In genomic region chr1:109802136-109802900, GRCh38 we compare ENCODE assay signal across 7 cellular contexts. TPM values are rescaled to one million over a fixed set of nuclear protein-coding genes. Genes with fewer than 3 reads are reported as not detected.
DNase-seq lines count a peak whose midpoint lies in the region; ATAC-seq and TF ChIP-seq lines count a peak whose summit lies in the region.

No MANE protein-coding gene starts in this region.

- no peak overlapping the region for H3K9ac ChIP-seq in smooth muscle cell (ENCODE audit: low read depth)

- H3K27ac ChIP-seq in upper lobe of left lung (peak overlapping the region in 3 of 4 donors; percentile 36 to 61 (median 59)), smooth muscle cell (ENCODE audit: low read depth) (no peak overlapping the region)

- no peaks in the 10 kb centered on the region for H3K79me2 ChIP-seq in smooth muscle cell (ENCODE audit: low read depth)

- H3F3A ChIP-seq in smooth muscle cell (ENCODE audit: low read depth): no peaks in the 10 kb centered on the region

- H3K36me3 Mint-ChIP-seq in activated CD4-positive, alpha-beta T cell treated with anti-CD3 and anti-CD28 coated beads, Interleukin-2, amount 10 ng/mL, durations not matched to agents 24 days and 14 days (ENCODE audit: low read depth): no peaks in the 10 kb centered on the region
- H3K36me3 Mint-ChIP-seq in activated naive CD8-positive, alpha-beta T cell treated with anti-CD3 and anti-CD28 coated beads, Interleukin-2, amount 10 ng/mL, durations not matched to agents 7 days and 5 days: peaks cover 5% of the 10 kb centered on the region
- H3K36me3 Mint-ChIP-seq in naive thymus-derived CD8-positive, alpha-beta T cell: no peaks in the 10 kb centered on the region

- H3K9me3 ChIP-seq in upper lobe of left lung: no peaks in the 10 kb centered on the region
- H3K9me3 ChIP-seq in smooth muscle cell (replicated peaks; ENCODE audit: low read depth): no peaks in the 10 kb centered on the region

- H3K4me3 ChIP-seq in upper lobe of left lung (no peak overlapping the region), smooth muscle cell (no peak overlapping the region)

- H3K4me3 Mint-ChIP-seq in activated CD4-positive, alpha-beta T cell treated with anti-CD3 and anti-CD28 coated beads, Interleukin-2, amount 10 ng/mL, durations not matched to agents 24 days and 14 days: peak overlapping the region; percentile 75
- peak overlapping the region; percentile 78 for H3K4me3 Mint-ChIP-seq in activated naive CD8-positive, alpha-beta T cell treated with anti-CD3 and anti-CD28 coated beads, Interleukin-2, amount 10 ng/mL, durations not matched to agents 7 days and 5 days
- H3K4me3 Mint-ChIP-seq in naive thymus-derived CD8-positive, alpha-beta T cell: peak overlapping the region; percentile 42 to 85 (median 70)

- peaks cover 75% of the 10 kb centered on the region for H3K4me1 Mint-ChIP-seq in activated CD4-positive, alpha-beta T cell treated with anti-CD3 and anti-CD28 coated beads, Interleukin-2, amount 10 ng/mL, durations not matched to agents 24 days and 14 days
- peaks cover 76% of the 10 kb centered on the region for H3K4me1 Mint-ChIP-seq in activated naive CD8-positive, alpha-beta T cell treated with anti-CD3 and anti-CD28 coated beads, Interleukin-2, amount 10 ng/mL, durations not matched to agents 7 days and 5 days
- H3K4me1 Mint-ChIP-seq in naive thymus-derived CD8-positive, alpha-beta T cell: peaks cover 26 to 80% (median 78%) of the 10 kb centered on the region in 4 donors

- H3K27ac Mint-ChIP-seq in activated CD4-positive, alpha-beta T cell treated with anti-CD3 and anti-CD28 coated beads, Interleukin-2, amount 10 ng/mL, durations not matched to agents 24 days and 14 days: peak overlapping the region; percentile 98
- H3K27ac Mint-ChIP-seq in activated naive CD8-positive, alpha-beta T cell treated with anti-CD3 and anti-CD28 coated beads, Interleukin-2, amount 10 ng/mL, durations not matched to agents 7 days and 5 days: peak overlapping the region; percentile 97
- H3K27ac Mint-ChIP-seq in naive thymus-derived CD8-positive, alpha-beta T cell: peak overlapping the region; percentile 29 to 93 (median 85)

- H2AFZ ChIP-seq in smooth muscle cell (ENCODE audit: low read depth): no peak overlapping the region

- peak; percentile 79 for ATAC-seq in activated naive CD8-positive, alpha-beta T cell treated with anti-CD3 and anti-CD28 coated beads, Interleukin-2, amount 10 ng/mL, durations not matched to agents 7 days and 5 days (ENCODE audit: low read depth)
- peak; percentile 87 to 88 for ATAC-seq in naive thymus-derived CD8-positive, alpha-beta T cell
- ATAC-seq in upper lobe of left lung (ENCODE audit: low FRiP score in 2 of 2) (peak in 1 of 2 donors; percentile 23), HG02623 (IDR thresholded peaks at IDR 0.05; ENCODE audit: unreplicated experiment) (no peak), GM18505 (IDR thresholded peaks at IDR 0.05; ENCODE audit: unreplicated experiment) (no peak)

- H3K4me2 ChIP-seq in smooth muscle cell: no peak overlapping the region

- no peaks in the 10 kb centered on the region for H3K27me3 Mint-ChIP-seq in activated CD4-positive, alpha-beta T cell treated with anti-CD3 and anti-CD28 coated beads, Interleukin-2, amount 10 ng/mL, durations not matched to agents 24 days and 14 days
- H3K27me3 Mint-ChIP-seq in activated naive CD8-positive, alpha-beta T cell treated with anti-CD3 and anti-CD28 coated beads, Interleukin-2, amount 10 ng/mL, durations not matched to agents 7 days and 5 days: no peaks in the 10 kb centered on the region
- no peaks in the 10 kb centered on the region for H3K27me3 Mint-ChIP-seq in naive thymus-derived CD8-positive, alpha-beta T cell

- no peaks in the 10 kb centered on the region for H3K27me3 ChIP-seq in upper lobe of left lung
- H3K27me3 ChIP-seq in smooth muscle cell (ENCODE audit: low read depth): no peaks in the 10 kb centered on the region

- peak; percentile 91 for DNase-seq in activated CD4-positive, alpha-beta T cell treated with anti-CD3 and anti-CD28 coated beads, Interleukin-2, amount 10 ng/mL, durations not matched to agents 24 days and 14 days
- DNase-seq in activated naive CD8-positive, alpha-beta T cell treated with anti-CD3 and anti-CD28 coated beads, Interleukin-2, amount 10 ng/mL, durations not matched to agents 7 days and 5 days: peak; percentile 74
- DNase-seq in naive thymus-derived CD8-positive, alpha-beta T cell: peak in 9 of 10 donors; percentile 19 to 84 (median 65)
- peak; percentile 20 to 47 for DNase-seq in upper lobe of left lung
- no peak for DNase-seq in smooth muscle cell (lab: John Stamatoyannopoulos, UW; ENCODE audit: unreplicated experiment)

- POLR2A ChIA-PET in activated naive CD8-positive, alpha-beta T cell treated with anti-CD3 and anti-CD28 coated beads, Interleukin-2, amount 10 ng/mL, durations not matched to agents 7 days and 5 days (lab: Charles Lee): interaction anchor here (0.7 to 3.9 kb wide), 10 partner anchors 10 to 254 kb away, joined by 3 to 61 read pairs (median 4); partner anchors contain the start of genes AHCYL1, CSF1 and GNAI3
- POLR2A ChIA-PET in naive thymus-derived CD8-positive, alpha-beta T cell (lab: Charles Lee): interaction anchor here (0.6 to 3.8 kb wide), 3 partner anchors 8 to 182 kb away, joined by 3 to 41 read pairs (median 3); partner anchors contain the start of gene AHCYL1

- H3K9me3 Mint-ChIP-seq in activated CD4-positive, alpha-beta T cell treated with anti-CD3 and anti-CD28 coated beads, Interleukin-2, amount 10 ng/mL, durations not matched to agents 24 days and 14 days: no peaks in the 10 kb centered on the region
- H3K9me3 Mint-ChIP-seq in activated naive CD8-positive, alpha-beta T cell treated with anti-CD3 and anti-CD28 coated beads, Interleukin-2, amount 10 ng/mL, durations not matched to agents 7 days and 5 days: no peaks in the 10 kb centered on the region
- H3K9me3 Mint-ChIP-seq in naive thymus-derived CD8-positive, alpha-beta T cell: no peaks in the 10 kb centered on the region

- H3K36me3 ChIP-seq in upper lobe of left lung: no peaks in the 10 kb centered on the region
- H3K36me3 ChIP-seq in smooth muscle cell (ENCODE audit: low read depth): no peaks in the 10 kb centered on the region

- TF ChIP-seq CTCF in upper lobe of left lung (IDR thresholded peaks at IDR 0.05) (no peak), smooth muscle cell (IDR thresholded peaks at IDR 0.05; ENCODE audit: borderline replicate concordance, insufficient read depth, poor library complexity, severe bottlenecking) (no peak)

- H4K20me1 ChIP-seq in smooth muscle cell (ENCODE audit: low read depth): no peaks in the 10 kb centered on the region

- H3K4me1 ChIP-seq in upper lobe of left lung (peaks cover 27 to 38% (median 36%) of the 10 kb centered on the region in 4 donors), smooth muscle cell (ENCODE audit: low read depth) (no peaks in the 10 kb centered on the region)

- intact Hi-C loops in activated CD4-positive, alpha-beta T cell treated with anti-CD3 and anti-CD28 coated beads, Interleukin-2, amount 10 ng/mL, durations not matched to agents 24 days and 14 days (cut with micrococcal nuclease): loop anchor here (1.0 kb wide), 3 partner anchors 12 to 104 kb away; no protein-coding TSS in a partner anchor

- 81 to 90% methylated on average over 13 to 17 of the region's 17 CpGs for WGBS in upper lobe of left lung, 2 donors
- 92% methylated on average over 17 of the region's 17 CpGs for WGBS in smooth muscle cell (ENCODE audit: low lambda C conversion rate)

- TF ChIP-seq POLR2A in upper lobe of left lung (IDR thresholded peaks at IDR 0.05) (no peak), GM18505 (IDR thresholded peaks at IDR 0.05; ENCODE audit: borderline replicate concordance, extremely low read depth, insufficient read depth, insufficient read length) (no peak)

- no peak for TF ChIP-seq EP300 in upper lobe of left lung (IDR thresholded peaks at IDR 0.05)

RNA-seq across cellular contexts. Expression of gene EPS8L3, which starts 38.6 kb away (rescaled TPM):
- total RNA-seq in activated CD4-positive, alpha-beta T cell treated with anti-CD3 and anti-CD28 coated beads, Interleukin-2, amount 10 ng/mL, durations not matched to agents 24 days and 14 days: not detected in 2 replicates
- total RNA-seq in activated naive CD8-positive, alpha-beta T cell treated with anti-CD3 and anti-CD28 coated beads, Interleukin-2, amount 10 ng/mL, durations not matched to agents 7 days and 5 days: not detected
- total RNA-seq in naive thymus-derived CD8-positive, alpha-beta T cell: not detected
- polyA plus RNA-seq in naive thymus-derived CD8-positive, alpha-beta T cell: not detected
- under 1 TPM in 1 of 6 donors, not detected in 5; 0.20 TPM for total RNA-seq in upper lobe of left lung
- total RNA-seq in smooth muscle cell: not detected in 2 replicates
- not detected in 2 replicates for polyA plus RNA-seq in smooth muscle cell

Comparison
In these comparisons a context has a peak if more than half of its experiments do, and no peak if none do; other contexts are left out.
1. ATAC-seq: peak in activated naive CD8-positive, alpha-beta T cell treated with anti-CD3 and anti-CD28 coated beads, Interleukin-2, amount 10 ng/mL, durations not matched to agents 7 days and 5 days (single experiment) and naive thymus-derived CD8-positive, alpha-beta T cell (2 of 2); none in HG02623 (single experiment) and GM18505 (single experiment).
2. Peak in every context shown above with its lines, with median percentiles within 50 percentile points of each other: H3K27ac Mint-ChIP-seq and H3K4me3 Mint-ChIP-seq.